8 cellular contexts compared by ENCODE assay signal in genomic region chr17:31216053-31216751, GRCh38.
DNase-seq lines count a peak whose midpoint lies in the region; ATAC-seq and TF ChIP-seq lines count a peak whose summit lies in the region.

No MANE protein-coding gene starts in this region.

- intact Hi-C loops in sciatic nerve (cut with DNase I), result no loop called here

- H3K4me1 ChIP-seq in SJSA1 (replicated peaks), result peaks cover 10% of the 10 kb centered on the region

- no peaks in the 10 kb centered on the region for H3K27me3 Mint-ChIP-seq in stimulated activated memory B cell treated with anti-CD40 and anti-IgM and Interleukin-4, amounts not matched to agents 10 μg/mL and 1 μg/mL and 100 μg/mL, for 72 hours

- H3K4me3 Mint-ChIP-seq in stimulated activated memory B cell treated with anti-CD40 and anti-IgM and Interleukin-4, amounts not matched to agents 10 μg/mL and 1 μg/mL and 100 μg/mL, for 72 hours, result no peak overlapping the region

- ATAC-seq in sciatic nerve, result peak; percentile 63
- ATAC-seq in stimulated activated memory B cell treated with anti-CD40 and anti-IgM and Interleukin-4, amounts not matched to agents 10 μg/mL and 1 μg/mL and 100 μg/mL, for 72 hours, result no peak
- ATAC-seq in GM18870 (IDR thresholded peaks at IDR 0.05; ENCODE audit: unreplicated experiment), result no peak

- no peaks in the 10 kb centered on the region for H3K36me3 Mint-ChIP-seq in stimulated activated memory B cell treated with anti-CD40 and anti-IgM and Interleukin-4, amounts not matched to agents 10 μg/mL and 1 μg/mL and 100 μg/mL, for 72 hours

- H3K27ac Mint-ChIP-seq in stimulated activated memory B cell treated with anti-CD40 and anti-IgM and Interleukin-4, amounts not matched to agents 10 μg/mL and 1 μg/mL and 100 μg/mL, for 72 hours, result no peak overlapping the region

- no peaks in the 10 kb centered on the region; the same call in 1 of the 2 replicates for H3K27me3 ChIP-seq in SJSA1 (replicated peaks)

- DNase-seq in DMS53 treated with DMSO at 0.1 percent for 48 hours (lab: John Stamatoyannopoulos, UW; ENCODE audit: unreplicated experiment), result peak; percentile 23
- peak; percentile 31 for DNase-seq in KG1 (lab: John Stamatoyannopoulos, UW)
- peak in 1 of 2 experiments; percentile 45 for DNase-seq in SJSA1 (ENCODE audit: low read depth in 1 of 2, low spot score in 2 of 2)
- peak; percentile 80 for DNase-seq in fibroblast of villous mesenchyme (ENCODE audit: low read depth)
- no peak for DNase-seq in sciatic nerve (ENCODE audit: low spot score)
- DNase-seq in activated naive CD4-positive, alpha-beta T cell treated with Interleukin-2 at 50 U/mL for 16 hours, result no peak

- H3K9me3 ChIP-seq in SJSA1 (replicated peaks), result no peaks in the 10 kb centered on the region

- H3K4me1 Mint-ChIP-seq in stimulated activated memory B cell treated with anti-CD40 and anti-IgM and Interleukin-4, amounts not matched to agents 10 μg/mL and 1 μg/mL and 100 μg/mL, for 72 hours, result no peaks in the 10 kb centered on the region

- H3K36me3 ChIP-seq in SJSA1, result peaks cover 38% of the 10 kb centered on the region

- H3K27ac ChIP-seq in SJSA1, result peak overlapping the region; percentile 12; the same call in 1 of the 2 replicates

- TF ChIP-seq CTCF in fibroblast of villous mesenchyme (IDR thresholded peaks at IDR 0.05; ENCODE audit: insufficient read depth, low read depth, low read length), result peak; percentile 39

- no peaks in the 10 kb centered on the region for H3K9me3 Mint-ChIP-seq in stimulated activated memory B cell treated with anti-CD40 and anti-IgM and Interleukin-4, amounts not matched to agents 10 μg/mL and 1 μg/mL and 100 μg/mL, for 72 hours

- H3K4me3 ChIP-seq in SJSA1 (no peak overlapping the region), fibroblast of villous mesenchyme (ENCODE audit: low read depth, low read length) (no peak overlapping the region)

Comparison
In these comparisons a context has a peak if more than half of its experiments do, and no peak if none do; other contexts are left out.
1. DNase-seq: peak in DMS53 treated with DMSO at 0.1 percent for 48 hours (single experiment), KG1 (single experiment) and fibroblast of villous mesenchyme (single experiment); none in sciatic nerve (single experiment) and activated naive CD4-positive, alpha-beta T cell treated with Interleukin-2 at 50 U/mL for 16 hours (single experiment).